ENCODE assay signal across 1 cellular context in genomic region chr4:102827674-102828496, GRCh38.
TF ChIP-seq lines count a peak whose summit lies in the region.

No MANE protein-coding gene starts in this region.

TF ChIP-seq in K562, 482 proteins besides CTCF, POLR2A, EP300 and RAD21 (continued from another document and continues in another):
- TF ChIP-seq ZBTB40 (IDR thresholded peaks at IDR 0.05): peak; percentile 89
- TF ChIP-seq ZBTB40 (CRISPR knock-in tag; IDR thresholded peaks at IDR 0.05): no peak; the same call in 1 of the 2 replicates
- no peak for TF ChIP-seq TFAM (CRISPR knock-in tag; conservative IDR thresholded peaks at IDR 0.05)
- peak; percentile 44 for TF ChIP-seq CREM (IDR thresholded peaks at IDR 0.05; ENCODE audit: low read depth)
- peak in 1 of 3 experiments; percentile 29 for TF ChIP-seq YY1 (IDR thresholded peaks at IDR 0.05; ENCODE audit: borderline replicate concordance in 1 of 3, control insufficient read depth in 1 of 3, extremely low read depth in 1 of 3, insufficient read depth in 3 of 3, insufficient read length in 1 of 3, insufficient replicate concordance in 2 of 3, low read depth in 1 of 3, low read length in 2 of 3)
- no peak; the same call in 1 of the 2 replicates for TF ChIP-seq ZNF444 (CRISPR knock-in tag; IDR thresholded peaks at IDR 0.05)
- TF ChIP-seq CEBPG (CRISPR knock-in tag; IDR thresholded peaks at IDR 0.05): 0 out of 2 replicates have a peak, but pooled peaks have one; percentile 29
- TF ChIP-seq CEBPG (tag; conservative IDR thresholded peaks at IDR 0.05 in 1 of 2, IDR thresholded peaks at IDR 0.05 in 1 of 2): no peak
- TF ChIP-seq, protein P1, sequence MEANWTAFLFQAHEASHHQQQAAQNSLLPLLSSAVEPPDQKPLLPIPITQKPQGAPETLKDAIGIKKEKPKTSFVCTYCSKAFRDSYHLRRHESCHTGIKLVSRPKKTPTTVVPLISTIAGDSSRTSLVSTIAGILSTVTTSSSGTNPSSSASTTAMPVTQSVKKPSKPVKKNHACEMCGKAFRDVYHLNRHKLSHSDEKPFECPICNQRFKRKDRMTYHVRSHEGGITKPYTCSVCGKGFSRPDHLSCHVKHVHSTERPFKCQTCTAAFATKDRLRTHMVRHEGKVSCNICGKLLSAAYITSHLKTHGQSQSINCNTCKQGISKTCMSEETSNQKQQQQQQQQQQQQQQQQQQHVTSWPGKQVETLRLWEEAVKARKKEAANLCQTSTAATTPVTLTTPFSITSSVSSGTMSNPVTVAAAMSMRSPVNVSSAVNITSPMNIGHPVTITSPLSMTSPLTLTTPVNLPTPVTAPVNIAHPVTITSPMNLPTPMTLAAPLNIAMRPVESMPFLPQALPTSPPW (CRISPR knock-in tag; IDR thresholded peaks at IDR 0.05): peak; percentile 90
- TF ChIP-seq, protein P2, sequence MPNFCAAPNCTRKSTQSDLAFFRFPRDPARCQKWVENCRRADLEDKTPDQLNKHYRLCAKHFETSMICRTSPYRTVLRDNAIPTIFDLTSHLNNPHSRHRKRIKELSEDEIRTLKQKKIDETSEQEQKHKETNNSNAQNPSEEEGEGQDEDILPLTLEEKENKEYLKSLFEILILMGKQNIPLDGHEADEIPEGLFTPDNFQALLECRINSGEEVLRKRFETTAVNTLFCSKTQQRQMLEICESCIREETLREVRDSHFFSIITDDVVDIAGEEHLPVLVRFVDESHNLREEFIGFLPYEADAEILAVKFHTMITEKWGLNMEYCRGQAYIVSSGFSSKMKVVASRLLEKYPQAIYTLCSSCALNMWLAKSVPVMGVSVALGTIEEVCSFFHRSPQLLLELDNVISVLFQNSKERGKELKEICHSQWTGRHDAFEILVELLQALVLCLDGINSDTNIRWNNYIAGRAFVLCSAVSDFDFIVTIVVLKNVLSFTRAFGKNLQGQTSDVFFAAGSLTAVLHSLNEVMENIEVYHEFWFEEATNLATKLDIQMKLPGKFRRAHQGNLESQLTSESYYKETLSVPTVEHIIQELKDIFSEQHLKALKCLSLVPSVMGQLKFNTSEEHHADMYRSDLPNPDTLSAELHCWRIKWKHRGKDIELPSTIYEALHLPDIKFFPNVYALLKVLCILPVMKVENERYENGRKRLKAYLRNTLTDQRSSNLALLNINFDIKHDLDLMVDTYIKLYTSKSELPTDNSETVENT (CRISPR knock-in tag; IDR thresholded peaks at IDR 0.05): no peak
- TF ChIP-seq ZNF780A (CRISPR knock-in tag; IDR thresholded peaks at IDR 0.05): no peak
- no peak for TF ChIP-seq WHSC1 (IDR thresholded peaks at IDR 0.05; ENCODE audit: low read length)
- TF ChIP-seq SNRNP70 (optimal IDR thresholded peaks at IDR 0.05; ENCODE audit: low read depth, low read length): no peak
- TF ChIP-seq, protein P3, sequence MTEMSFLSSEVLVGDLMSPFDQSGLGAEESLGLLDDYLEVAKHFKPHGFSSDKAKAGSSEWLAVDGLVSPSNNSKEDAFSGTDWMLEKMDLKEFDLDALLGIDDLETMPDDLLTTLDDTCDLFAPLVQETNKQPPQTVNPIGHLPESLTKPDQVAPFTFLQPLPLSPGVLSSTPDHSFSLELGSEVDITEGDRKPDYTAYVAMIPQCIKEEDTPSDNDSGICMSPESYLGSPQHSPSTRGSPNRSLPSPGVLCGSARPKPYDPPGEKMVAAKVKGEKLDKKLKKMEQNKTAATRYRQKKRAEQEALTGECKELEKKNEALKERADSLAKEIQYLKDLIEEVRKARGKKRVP (CRISPR knock-in tag; IDR thresholded peaks at IDR 0.05): no peak
- peak; percentile 88 to 90 for TF ChIP-seq NRF1 (conservative IDR thresholded peaks at IDR 0.05 in 1 of 2, IDR thresholded peaks at IDR 0.05 in 1 of 2)
- no peak for TF ChIP-seq ZNF384 (IDR thresholded peaks at IDR 0.05; ENCODE audit: low read depth, low read length)
- 0 out of 2 replicates have a peak, but pooled peaks have one; percentile 74 for TF ChIP-seq NR1H2 (CRISPR knock-in tag; IDR thresholded peaks at IDR 0.05)
- TF ChIP-seq PYGO2 (tag; IDR thresholded peaks at IDR 0.05): no peak
- no peak for TF ChIP-seq ZNF695 (CRISPR knock-in tag; IDR thresholded peaks at IDR 0.05)
- no peak for TF ChIP-seq MTF1 (CRISPR knock-in tag; IDR thresholded peaks at IDR 0.05; ENCODE audit: borderline replicate concordance)
- TF ChIP-seq SUPT5H (IDR thresholded peaks at IDR 0.05): peak; percentile 65
- no peak for TF ChIP-seq CAMTA2 (CRISPR knock-in tag; conservative IDR thresholded peaks at IDR 0.05)
- TF ChIP-seq ZNF280B (CRISPR knock-in tag; IDR thresholded peaks at IDR 0.05): no peak
- TF ChIP-seq MYBL2 (IDR thresholded peaks at IDR 0.05; ENCODE audit: low read depth): no peak
- TF ChIP-seq MYBL2 (CRISPR knock-in tag; IDR thresholded peaks at IDR 0.05; ENCODE audit: borderline replicate concordance): no peak
- peak; percentile 49 to 69; a peak in 2 of 4 replicates for TF ChIP-seq FOXK2 (conservative IDR thresholded peaks at IDR 0.05 in 1 of 2, IDR thresholded peaks at IDR 0.05 in 1 of 2; ENCODE audit: low read depth in 2 of 2)
- TF ChIP-seq SIX5 (IDR thresholded peaks at IDR 0.05; ENCODE audit: borderline replicate concordance in 1 of 2, insufficient read depth in 1 of 2, low read depth in 1 of 2, low read length in 2 of 2): 0 out of 4 replicates have a peak, but pooled peaks of 1 of the 2 experiments have one; percentile 14
- peak; percentile 5; the same call in 1 of the 2 replicates for TF ChIP-seq NFE2 (IDR thresholded peaks at IDR 0.05; ENCODE audit: low read depth)
- TF ChIP-seq, protein P4, sequence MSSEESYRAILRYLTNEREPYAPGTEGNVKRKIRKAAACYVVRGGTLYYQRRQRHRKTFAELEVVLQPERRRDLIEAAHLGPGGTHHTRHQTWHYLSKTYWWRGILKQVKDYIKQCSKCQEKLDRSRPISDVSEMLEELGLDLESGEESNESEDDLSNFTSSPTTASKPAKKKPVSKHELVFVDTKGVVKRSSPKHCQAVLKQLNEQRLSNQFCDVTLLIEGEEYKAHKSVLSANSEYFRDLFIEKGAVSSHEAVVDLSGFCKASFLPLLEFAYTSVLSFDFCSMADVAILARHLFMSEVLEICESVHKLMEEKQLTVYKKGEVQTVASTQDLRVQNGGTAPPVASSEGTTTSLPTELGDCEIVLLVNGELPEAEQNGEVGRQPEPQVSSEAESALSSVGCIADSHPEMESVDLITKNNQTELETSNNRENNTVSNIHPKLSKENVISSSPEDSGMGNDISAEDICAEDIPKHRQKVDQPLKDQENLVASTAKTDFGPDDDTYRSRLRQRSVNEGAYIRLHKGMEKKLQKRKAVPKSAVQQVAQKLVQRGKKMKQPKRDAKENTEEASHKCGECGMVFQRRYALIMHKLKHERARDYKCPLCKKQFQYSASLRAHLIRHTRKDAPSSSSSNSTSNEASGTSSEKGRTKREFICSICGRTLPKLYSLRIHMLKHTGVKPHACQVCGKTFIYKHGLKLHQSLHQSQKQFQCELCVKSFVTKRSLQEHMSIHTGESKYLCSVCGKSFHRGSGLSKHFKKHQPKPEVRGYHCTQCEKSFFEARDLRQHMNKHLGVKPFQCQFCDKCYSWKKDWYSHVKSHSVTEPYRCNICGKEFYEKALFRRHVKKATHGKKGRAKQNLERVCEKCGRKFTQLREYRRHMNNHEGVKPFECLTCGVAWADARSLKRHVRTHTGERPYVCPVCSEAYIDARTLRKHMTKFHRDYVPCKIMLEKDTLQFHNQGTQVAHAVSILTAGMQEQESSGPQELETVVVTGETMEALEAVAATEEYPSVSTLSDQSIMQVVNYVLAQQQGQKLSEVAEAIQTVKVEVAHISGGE (CRISPR knock-in tag; IDR thresholded peaks at IDR 0.05): no peak; a peak in 1 of 6 replicates
- peak; percentile 90 for TF ChIP-seq GTF2E2 (tag; IDR thresholded peaks at IDR 0.05)
- TF ChIP-seq ZNF764 (CRISPR knock-in tag; IDR thresholded peaks at IDR 0.05; ENCODE audit: low read depth): no peak
- no peak for TF ChIP-seq CHD1 (IDR thresholded peaks at IDR 0.05; ENCODE audit: low read length)
- TF ChIP-seq POU5F1 (IDR thresholded peaks at IDR 0.05; ENCODE audit: borderline replicate concordance, low read depth, low read length, partially characterized antibody): peak; percentile 8
- TF ChIP-seq NCOA1 (IDR thresholded peaks at IDR 0.05; ENCODE audit: low read depth): peak; percentile 42; the same call in 1 of the 2 replicates
- no peak for TF ChIP-seq ZNF668 (CRISPR knock-in tag; IDR thresholded peaks at IDR 0.05)
- TF ChIP-seq GTF2B (IDR thresholded peaks at IDR 0.05; ENCODE audit: extremely low read depth, insufficient read length): no peak
- TF ChIP-seq E2F3 (CRISPR knock-in tag; IDR thresholded peaks at IDR 0.05): peak; percentile 53; the same call in 1 of the 2 replicates
- no peak for TF ChIP-seq PHB2 (IDR thresholded peaks at IDR 0.05; ENCODE audit: low read depth)
- peak; percentile 49; the same call in 1 of the 2 replicates for TF ChIP-seq PHF8 (IDR thresholded peaks at IDR 0.05; ENCODE audit: borderline replicate concordance, low read length)
- peak; percentile 67; the same call in 1 of the 2 replicates for TF ChIP-seq SOX6 (IDR thresholded peaks at IDR 0.05)
- peak; percentile 30; the same call in 1 of the 2 replicates for TF ChIP-seq CBFA2T3 (IDR thresholded peaks at IDR 0.05)
